ENCODE assay signal across 6 cellular contexts in the genomic region with DNA sequence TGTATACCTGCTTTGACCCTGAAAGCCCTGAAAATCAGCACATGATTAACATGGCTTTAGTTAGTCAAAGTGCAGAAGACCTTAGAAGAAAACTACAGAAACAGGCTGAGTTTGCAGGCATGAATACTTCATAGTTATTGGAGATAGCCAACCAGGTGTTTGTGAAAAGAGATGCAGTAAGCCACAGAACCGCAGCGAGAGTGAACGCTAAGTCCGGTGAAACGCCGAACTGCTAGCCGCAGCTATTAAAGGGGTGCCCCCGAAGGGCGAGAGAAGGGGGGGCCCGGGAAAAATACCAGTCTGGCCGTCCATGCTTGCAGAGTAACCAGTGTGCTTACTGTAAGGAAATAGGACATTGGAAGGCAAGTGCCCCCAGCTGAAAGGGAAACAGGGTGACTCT.
"Had no signal": no experiment of that assay in that cellular context is flagged by ENCODE, and none has a peak within 500 bp of the region (broad histone marks: within the 10 kb centered on the region; RNA-seq: fewer than 3 reads in every experiment).

No MANE protein-coding gene starts in this region.

- DNase-seq: IMR-90, KBM-7, KG1 had no signal

- H3K27ac ChIP-seq: HL-60 had no signal

- ATAC-seq: HepG2, K562 had no signal

- H3K4me3 ChIP-seq: K562 had no signal
